Comparison of ENCODE assay signal across 1 cellular context in genomic region chr3:150756491-150757059, GRCh38.
TF ChIP-seq lines count a peak whose summit lies in the region.

No MANE protein-coding gene starts in this region.

TF ChIP-seq in HepG2, 621 proteins besides CTCF, POLR2A, EP300 and RAD21 (continues in another document):
- TF ChIP-seq CSRNP2 (CRISPR knock-in tag; conservative IDR thresholded peaks at IDR 0.05; ENCODE audit: low read depth), result no peak
- TF ChIP-seq FOXJ3 (CRISPR knock-in tag; IDR thresholded peaks at IDR 0.05; ENCODE audit: borderline replicate concordance), result no peak
- no peak for TF ChIP-seq ZNF101 (CRISPR knock-in tag; IDR thresholded peaks at IDR 0.05; ENCODE audit: borderline replicate concordance, low read depth)
- no peak for TF ChIP-seq ZNF652 (CRISPR knock-in tag; IDR thresholded peaks at IDR 0.05; ENCODE audit: borderline replicate concordance, low read depth)
- TF ChIP-seq ZNF782 (CRISPR knock-in tag; IDR thresholded peaks at IDR 0.05; ENCODE audit: borderline replicate concordance), result no peak
- TF ChIP-seq CREM (IDR thresholded peaks at IDR 0.05), result no peak
- TF ChIP-seq CREM (CRISPR knock-in tag; IDR thresholded peaks at IDR 0.05), result no peak
- TF ChIP-seq CHCHD3 (CRISPR knock-in tag; IDR thresholded peaks at IDR 0.05), result no peak
- TF ChIP-seq ZFYVE20 (CRISPR knock-in tag; IDR thresholded peaks at IDR 0.05; ENCODE audit: borderline replicate concordance, low read depth), result no peak
- peak; percentile 44 for TF ChIP-seq HNF4A (CRISPR knock-in tag; IDR thresholded peaks at IDR 0.05)
- TF ChIP-seq RFX5 (IDR thresholded peaks at IDR 0.05; ENCODE audit: low read depth, low read length), result no peak
- no peak for TF ChIP-seq DRAP1 (CRISPR knock-in tag; IDR thresholded peaks at IDR 0.05)
- TF ChIP-seq ETV5 (CRISPR knock-in tag; IDR thresholded peaks at IDR 0.05; ENCODE audit: borderline replicate concordance), result no peak
- TF ChIP-seq MTERF4 (CRISPR knock-in tag; IDR thresholded peaks at IDR 0.05), result no peak
- no peak for TF ChIP-seq HMGA1 (CRISPR knock-in tag; conservative IDR thresholded peaks at IDR 0.05)
- TF ChIP-seq STAT6 (CRISPR knock-in tag; IDR thresholded peaks at IDR 0.05; ENCODE audit: borderline replicate concordance), result no peak
- no peak for TF ChIP-seq HMG20B (CRISPR knock-in tag; conservative IDR thresholded peaks at IDR 0.05)
- TF ChIP-seq FOSL2 (CRISPR knock-in tag; IDR thresholded peaks at IDR 0.05), result no peak
- no peak for TF ChIP-seq TRAFD1 (CRISPR knock-in tag; IDR thresholded peaks at IDR 0.05; ENCODE audit: borderline replicate concordance)
- TF ChIP-seq ZNF703 (CRISPR knock-in tag; IDR thresholded peaks at IDR 0.05; ENCODE audit: borderline replicate concordance), result no peak
- TF ChIP-seq ZNF143 (CRISPR knock-in tag; IDR thresholded peaks at IDR 0.05), result no peak
- TF ChIP-seq ZNF230 (CRISPR knock-in tag; IDR thresholded peaks at IDR 0.05), result no peak
- no peak for TF ChIP-seq NPAS2 (CRISPR knock-in tag; IDR thresholded peaks at IDR 0.05; ENCODE audit: borderline replicate concordance)
- TF ChIP-seq SAP130 (CRISPR knock-in tag; IDR thresholded peaks at IDR 0.05; ENCODE audit: low read depth), result 0 out of 2 replicates have a peak, but pooled peaks have one; percentile 17
- TF ChIP-seq TOE1 (CRISPR knock-in tag; IDR thresholded peaks at IDR 0.05), result no peak
- 0 out of 2 replicates have a peak, but pooled peaks have one; percentile 15 for TF ChIP-seq ARID5B (CRISPR knock-in tag; IDR thresholded peaks at IDR 0.05)
- TF ChIP-seq ZNF777 (CRISPR knock-in tag; IDR thresholded peaks at IDR 0.05), result no peak
- no peak for TF ChIP-seq BORCS8-MEF2B (CRISPR knock-in tag; IDR thresholded peaks at IDR 0.05)
- TF ChIP-seq ZNF235 (CRISPR knock-in tag; IDR thresholded peaks at IDR 0.05; ENCODE audit: borderline replicate concordance), result no peak
- no peak for TF ChIP-seq THYN1 (CRISPR knock-in tag; IDR thresholded peaks at IDR 0.05; ENCODE audit: borderline replicate concordance, low read depth)
- TF ChIP-seq CREB3 (CRISPR knock-in tag; IDR thresholded peaks at IDR 0.05), result no peak
- no peak for TF ChIP-seq ARNT (IDR thresholded peaks at IDR 0.05)
- no peak for TF ChIP-seq PPARG (CRISPR knock-in tag; conservative IDR thresholded peaks at IDR 0.05)
- TF ChIP-seq KDM3A (CRISPR knock-in tag; IDR thresholded peaks at IDR 0.05; ENCODE audit: low read depth), result 0 out of 2 replicates have a peak, but pooled peaks have one; percentile 17
- TF ChIP-seq NFKB2 (CRISPR knock-in tag; IDR thresholded peaks at IDR 0.05; ENCODE audit: borderline replicate concordance), result no peak
- TF ChIP-seq SMAD3 (CRISPR knock-in tag; IDR thresholded peaks at IDR 0.05), result 0 out of 2 replicates have a peak, but pooled peaks have one; percentile 11
- TF ChIP-seq MAFK (conservative IDR thresholded peaks at IDR 0.05 in 1 of 2, IDR thresholded peaks at IDR 0.05 in 1 of 2; ENCODE audit: low read length in 2 of 2), result no peak
- TF ChIP-seq TFDP1 (CRISPR knock-in tag; IDR thresholded peaks at IDR 0.05; ENCODE audit: borderline replicate concordance), result no peak
- no peak for TF ChIP-seq ZNF720 (CRISPR knock-in tag; IDR thresholded peaks at IDR 0.05)
- 0 out of 2 replicates have a peak, but pooled peaks have one; percentile 25 for TF ChIP-seq HNF4G (IDR thresholded peaks at IDR 0.05; ENCODE audit: borderline replicate concordance, low read depth, low read length)
- TF ChIP-seq HNF4G (CRISPR knock-in tag; IDR thresholded peaks at IDR 0.05; ENCODE audit: borderline replicate concordance, low read depth), result no peak
- TF ChIP-seq ZNF10 (CRISPR knock-in tag; IDR thresholded peaks at IDR 0.05; ENCODE audit: borderline replicate concordance, low read depth), result no peak
- no peak for TF ChIP-seq ZMAT5 (CRISPR knock-in tag; IDR thresholded peaks at IDR 0.05; ENCODE audit: borderline replicate concordance, low read depth)
- TF ChIP-seq HHEX (CRISPR knock-in tag; IDR thresholded peaks at IDR 0.05), result no peak
- TF ChIP-seq NFRKB (IDR thresholded peaks at IDR 0.05), result no peak
- TF ChIP-seq PAXIP1 (CRISPR knock-in tag; conservative IDR thresholded peaks at IDR 0.05), result peak; percentile 25; the same call in 1 of the 2 replicates
- no peak for TF ChIP-seq SOX13 (IDR thresholded peaks at IDR 0.05)
- TF ChIP-seq SOX13 (CRISPR knock-in tag; conservative IDR thresholded peaks at IDR 0.05 in 1 of 2, IDR thresholded peaks at IDR 0.05 in 1 of 2), result peak in 1 of 2 experiments; percentile 30; a peak in 1 of 4 replicates
- TF ChIP-seq GATAD2A (CRISPR knock-in tag; IDR thresholded peaks at IDR 0.05), result peak; percentile 66
- no peak for TF ChIP-seq THAP11 (CRISPR knock-in tag; IDR thresholded peaks at IDR 0.05)
